In the genomic region with DNA sequence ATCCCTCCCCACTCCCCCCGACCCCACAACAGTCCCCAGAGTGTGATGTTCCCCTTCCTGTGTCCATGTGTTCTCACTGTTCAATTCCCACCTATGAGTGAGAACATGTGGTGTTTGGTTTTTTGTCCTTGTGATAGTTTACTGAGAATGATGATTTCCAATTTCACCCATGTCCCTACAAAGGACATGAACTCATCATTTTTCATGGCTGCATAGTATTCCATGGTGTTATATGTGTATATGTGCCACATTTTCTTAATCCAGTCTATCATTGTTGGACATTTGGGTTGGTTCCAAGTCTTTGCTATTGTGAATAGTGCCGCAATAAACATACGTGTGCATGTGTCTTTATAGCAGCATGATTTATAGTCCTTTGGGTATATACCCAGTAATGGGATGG, we compare ENCODE assay signal across 6 cellular contexts. TPM values are rescaled to one million over a fixed set of nuclear protein-coding genes. Genes with fewer than 3 reads are reported as not detected.
"Had no signal": no experiment of that assay in that cellular context is flagged by ENCODE, and none has a peak within 500 bp of the region (broad histone marks: within the 10 kb centered on the region; RNA-seq: fewer than 3 reads in every experiment).

No MANE protein-coding gene starts in this region.

RNA-seq across cellular contexts. Expression of a gene that starts 21.2 kb away (rescaled TPM):
- total RNA-seq: kidney epithelial cell, mammary epithelial cell, mesothelial cell of epicardium, myocyte had no signal
- polyA plus RNA-seq: keratinocyte, mammary epithelial cell had no signal

RNA-seq across cellular contexts. Expression of a gene that starts 43.0 kb away (rescaled TPM):
- total RNA-seq: kidney epithelial cell, mesothelial cell of epicardium, myocyte had no signal
- polyA plus RNA-seq: hepatocyte had no signal
